In genomic region chr3:170270282-170270891, GRCh38 we compare ENCODE assay signal across 21 cellular contexts.
"Had no signal": no experiment of that assay in that cellular context is flagged by ENCODE, and none has a peak within 500 bp of the region (broad histone marks: within the 10 kb centered on the region; RNA-seq: fewer than 3 reads in every experiment).

No MANE protein-coding gene starts in this region.

- H3K27me3 ChIP-seq: left lung, neutrophil, spleen, tibial artery, upper lobe of right lung, vagina had no signal

- H3K27ac ChIP-seq: coronary artery, left lung, neutrophil, spleen, tibial artery, upper lobe of right lung, vagina had no signal

- H3K9me3 ChIP-seq: left lung, neutrophil, spleen, tibial artery, upper lobe of right lung, vagina had no signal

- DNase-seq: cerebellar nuclear complex; effector CD8-positive, alpha-beta T cell; foreskin melanocyte; head of caudate nucleus; hippocampal formation; kidney glomerular epithelial cell; left lung; mesendoderm; right cardiac atrium; spleen; stimulated activated CD4-positive, alpha-beta T cell treated with anti-CD3 and anti-CD28 coated beads, Interleukin-15, amount 100 ng/mL, for 24 hours; stimulated activated CD4-positive, alpha-beta T cell treated with anti-CD3 and anti-CD28 coated beads, Interleukin-1b, Interleukin-23, amount 100 ng/mL, for 48 hours; stimulated activated CD4-positive, alpha-beta T cell treated with anti-CD3 and anti-CD28 coated beads, Interleukin-4, amount 100 ng/mL, for 24 hours; tibial artery; upper lobe of right lung had no signal

- FAIRE-seq: islet of Langerhans had no signal

- H3K4me3 ChIP-seq: coronary artery, left lung, lung, spleen, tibial artery, upper lobe of right lung, vagina had no signal

- H3K4me1 ChIP-seq: left lung, spleen, tibial artery, upper lobe of right lung, vagina had no signal

- ATAC-seq: left lung; right cardiac atrium; stimulated activated memory B cell treated with anti-CD40 and anti-IgM and Interleukin-4, amounts not matched to agents 10 μg/mL and 1 μg/mL and 100 μg/mL, for 72 hours; upper lobe of right lung had no signal
